Comparison of ENCODE assay signal across 8 cellular contexts in genomic region chr5:115840825-115841224, GRCh38. TPM values are rescaled to one million over a fixed set of nuclear protein-coding genes. Genes with fewer than 3 reads are reported as not detected.
DNase-seq lines count a peak whose midpoint lies in the region; ATAC-seq, FAIRE-seq and TF ChIP-seq lines count a peak whose summit lies in the region.

No MANE protein-coding gene starts in this region.

- TF ChIP-seq EP300 in A549 (IDR thresholded peaks at IDR 0.05) = no peak

- DNase-seq in A549 (ENCODE audit: low read depth in 1 of 2, low spot score in 1 of 2) (no peak), mammary epithelial cell (no peak), mucosa of descending colon (no peak), iPS-NIHi11 (ENCODE audit: low spot score) (no peak), NCI-H2227 treated with DMSO at 0.1 percent for 48 hours (lab: John Stamatoyannopoulos, UW) (no peak), NCI-H1105 (lab: John Stamatoyannopoulos, UW) (no peak)

- no peak for TF ChIP-seq RAD21 in A549 (conservative IDR thresholded peaks at IDR 0.05 in 1 of 2, IDR thresholded peaks at IDR 0.05 in 1 of 2)

- H3K79me2 ChIP-seq in mammary epithelial cell (ENCODE audit: insufficient read depth, low read length) = peaks cover 95% of the 10 kb centered on the region

- peak overlapping the region; percentile 91 for H3K9ac ChIP-seq in HUES48 (ENCODE audit: low read depth, low read length)
- H3K9ac ChIP-seq in mammary epithelial cell (ENCODE audit: insufficient read depth, low read length) = peak overlapping the region; percentile 90

- 6% methylated on average over 5 of the region's 5 CpGs for WGBS in A549 (ENCODE audit: missing lambda C conversion rate)
- 0% methylated on average over 2 of the region's 5 CpGs for WGBS in mammary epithelial cell (ENCODE audit: low coverage, missing lambda C conversion rate)

- TF ChIP-seq POLR2A in A549 (IDR thresholded peaks at IDR 0.05; ENCODE audit: low read length) = no peak

- H3K36me3 ChIP-seq in HUES48 (ENCODE audit: control insufficient read depth, insufficient read depth, low read length) = peaks cover 28% of the 10 kb centered on the region
- H3K36me3 ChIP-seq in mammary epithelial cell (ENCODE audit: insufficient read depth, low read length) = peaks cover 14% of the 10 kb centered on the region
- H3K36me3 ChIP-seq in mucosa of descending colon (ENCODE audit: low read depth) = peaks cover 12% of the 10 kb centered on the region

- TF ChIP-seq CTCF in A549 (IDR thresholded peaks at IDR 0.05) = no peak
- no peak for TF ChIP-seq CTCF in mammary epithelial cell (conservative IDR thresholded peaks at IDR 0.05 in 1 of 2, IDR thresholded peaks at IDR 0.05 in 1 of 2; ENCODE audit: extremely low read depth in 1 of 2, insufficient read depth in 1 of 2, low read depth in 1 of 2, low read length in 2 of 2)
- no peak for TF ChIP-seq CTCF in mucosa of descending colon (IDR thresholded peaks at IDR 0.05)

- no peaks in the 10 kb centered on the region for H4K20me1 ChIP-seq in mammary epithelial cell (ENCODE audit: insufficient read depth, low read length)

- H3K4me2 ChIP-seq in A549 (peak overlapping the region; percentile 93), mammary epithelial cell (ENCODE audit: insufficient read depth, low read depth, low read length) (peak overlapping the region; percentile 81)

- no peak for FAIRE-seq in A549 (lab: Jason Lieb, UNC)

- dilution Hi-C loops in mammary epithelial cell (cut with HindIII; ENCODE audit: low sequenced_read_pairs) = no loop called here

- H3K4me3 ChIP-seq in A549 (peak overlapping the region; percentile 90), HUES48 (ENCODE audit: low read depth, low read length) (peak overlapping the region; percentile 92), mammary epithelial cell (replicated peaks in 1 of 3; ENCODE audit: insufficient read depth in 1 of 3, low read depth in 2 of 3, low read length in 3 of 3) (peak overlapping the region; percentile 81 to 98 (median 88)), mucosa of descending colon (peak overlapping the region; percentile 94)

- H3K4me1 ChIP-seq in A549 = peaks cover 30% of the 10 kb centered on the region; the same call in 2 of the 3 replicates
- H3K4me1 ChIP-seq in HUES48 (ENCODE audit: control insufficient read depth, insufficient read depth, low read length) = peaks cover 4% of the 10 kb centered on the region; the same call in 1 of the 2 replicates
- H3K4me1 ChIP-seq in mammary epithelial cell (ENCODE audit: insufficient read depth, low read length) = peaks cover 13% of the 10 kb centered on the region
- H3K4me1 ChIP-seq in mucosa of descending colon (ENCODE audit: low read depth) = peaks cover 32% of the 10 kb centered on the region

- in situ Hi-C loops in mammary epithelial cell (cut with MboI; ENCODE audit: low sequenced_read_pairs in 2 of 2) = loop anchor here (10.0 to 25.0 kb wide), 2 partner anchors 216 to 554 kb away; partner anchors contain the start of genes CCDC112 (in 1 of the 2) and TMED7 (in 1 of the 2)

- no TSS peak for BruUV-seq in mammary epithelial cell (replicated peaks; lab: Mats Ljungman, UMichigan)

- CTCF ChIA-PET in A549 (lab: Yijun Ruan, JAX) = interaction anchor here (1.0 to 1.6 kb wide), 4 partner anchors 9 to 241 kb away, joined by 3 to 7 read pairs (median 3); no protein-coding TSS in a partner anchor
- CTCF ChIA-PET in mammary epithelial cell (lab: Charles Lee; ENCODE audit: low non-redundant PET) = no interaction called here

- intact Hi-C loops in mammary epithelial cell (cut with micrococcal nuclease) = loop anchor here (1.0 to 10.0 kb wide), 2 partner anchors 227 to 746 kb away; no protein-coding TSS in a partner anchor
- intact Hi-C loops in mucosa of descending colon (cut with DNase I, micrococcal nuclease) = loop anchor here in 1 of 2 donors (5.0 kb wide), 2 partner anchors 214 to 299 kb away; partner anchors contain the start of genes FEM1C and TMED7

- H3K27me3 ChIP-seq in HUES48 (ENCODE audit: control insufficient read depth, insufficient read depth, low read length) (peaks cover 11% of the 10 kb centered on the region), mammary epithelial cell (ENCODE audit: insufficient read depth, low read length) (no peaks in the 10 kb centered on the region)

- POLR2A ChIA-PET in A549 (lab: Yijun Ruan, JAX) = interaction anchor here (1.0 to 1.1 kb wide), 2 partner anchors 60 to 206 kb away, joined by 3 to 4 read pairs; no protein-coding TSS in a partner anchor

- H3K9me3 ChIP-seq in A549 = no peaks in the 10 kb centered on the region
- H3K9me3 ChIP-seq in HUES48 (ENCODE audit: control insufficient read depth, insufficient read depth, low read length) = no peaks in the 10 kb centered on the region
- H3K9me3 ChIP-seq in mammary epithelial cell (replicated peaks; ENCODE audit: insufficient read depth, low read length) = no peaks in the 10 kb centered on the region
- no peaks in the 10 kb centered on the region for H3K9me3 ChIP-seq in mucosa of descending colon

- H3K27ac ChIP-seq in A549 (peak overlapping the region; percentile 94 to 95), HUES48 (ENCODE audit: low read depth, low read length) (peak overlapping the region; percentile 89), mammary epithelial cell (ENCODE audit: insufficient read depth, low read depth, low read length) (peak overlapping the region; percentile 91)

- ATAC-seq in A549 (no peak), mucosa of descending colon (no peak), HG02870 (IDR thresholded peaks at IDR 0.05; ENCODE audit: unreplicated experiment) (no peak)

- peak overlapping the region; percentile 97 for H2AFZ ChIP-seq in mammary epithelial cell (ENCODE audit: low read depth, low read length)

TF ChIP-seq in A549, 52 proteins besides CTCF, POLR2A, EP300 and RAD21 (continues in another document):
- TF ChIP-seq NFE2L2 (conservative IDR thresholded peaks at IDR 0.05; ENCODE audit: low read length) = no peak
- TF ChIP-seq CHD4 (IDR thresholded peaks at IDR 0.05; ENCODE audit: borderline replicate concordance) = no peak
- TF ChIP-seq, protein P1, sequence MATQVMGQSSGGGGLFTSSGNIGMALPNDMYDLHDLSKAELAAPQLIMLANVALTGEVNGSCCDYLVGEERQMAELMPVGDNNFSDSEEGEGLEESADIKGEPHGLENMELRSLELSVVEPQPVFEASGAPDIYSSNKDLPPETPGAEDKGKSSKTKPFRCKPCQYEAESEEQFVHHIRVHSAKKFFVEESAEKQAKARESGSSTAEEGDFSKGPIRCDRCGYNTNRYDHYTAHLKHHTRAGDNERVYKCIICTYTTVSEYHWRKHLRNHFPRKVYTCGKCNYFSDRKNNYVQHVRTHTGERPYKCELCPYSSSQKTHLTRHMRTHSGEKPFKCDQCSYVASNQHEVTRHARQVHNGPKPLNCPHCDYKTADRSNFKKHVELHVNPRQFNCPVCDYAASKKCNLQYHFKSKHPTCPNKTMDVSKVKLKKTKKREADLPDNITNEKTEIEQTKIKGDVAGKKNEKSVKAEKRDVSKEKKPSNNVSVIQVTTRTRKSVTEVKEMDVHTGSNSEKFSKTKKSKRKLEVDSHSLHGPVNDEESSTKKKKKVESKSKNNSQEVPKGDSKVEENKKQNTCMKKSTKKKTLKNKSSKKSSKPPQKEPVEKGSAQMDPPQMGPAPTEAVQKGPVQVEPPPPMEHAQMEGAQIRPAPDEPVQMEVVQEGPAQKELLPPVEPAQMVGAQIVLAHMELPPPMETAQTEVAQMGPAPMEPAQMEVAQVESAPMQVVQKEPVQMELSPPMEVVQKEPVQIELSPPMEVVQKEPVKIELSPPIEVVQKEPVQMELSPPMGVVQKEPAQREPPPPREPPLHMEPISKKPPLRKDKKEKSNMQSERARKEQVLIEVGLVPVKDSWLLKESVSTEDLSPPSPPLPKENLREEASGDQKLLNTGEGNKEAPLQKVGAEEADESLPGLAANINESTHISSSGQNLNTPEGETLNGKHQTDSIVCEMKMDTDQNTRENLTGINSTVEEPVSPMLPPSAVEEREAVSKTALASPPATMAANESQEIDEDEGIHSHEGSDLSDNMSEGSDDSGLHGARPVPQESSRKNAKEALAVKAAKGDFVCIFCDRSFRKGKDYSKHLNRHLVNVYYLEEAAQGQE (IDR thresholded peaks at IDR 0.05) = no peak
- no peak for TF ChIP-seq FOXS1 (CRISPR knock-in tag; IDR thresholded peaks at IDR 0.05)
- TF ChIP-seq RFX5 (IDR thresholded peaks at IDR 0.05) = no peak
- no peak for TF ChIP-seq HES2 (IDR thresholded peaks at IDR 0.05)
- no peak for TF ChIP-seq HOXA7 (CRISPR knock-in tag; IDR thresholded peaks at IDR 0.05)
- no peak for TF ChIP-seq CEBPB (IDR thresholded peaks at IDR 0.05)

RNA-seq across cellular contexts. Expression of gene ATG12, which starts 0.5 kb away (rescaled TPM):
- polyA plus RNA-seq in A549 (2011; rRNA removed) (111 and 126 TPM in 2 replicates), A549 (2017; fragmentation: RNase III; extraction: RNeasy Plus Mini Kit Qiagen cat#74134 plus additional on column Dnase treatment) (43.3 to 49.1 TPM (median 48.9 TPM) in 3 replicates), mammary epithelial cell (32.3 TPM)
- 27.6 and 27.8 TPM in 2 replicates for polyA plus RNA-seq in A549 (2012; cell fraction: cytosol; rRNA removed)
- 7.7 and 13.8 TPM in 2 replicates for polyA plus RNA-seq in A549 (2012; cell fraction: nucleus; rRNA removed)
- polyA minus RNA-seq in A549 (2011; rRNA and poly(A)+ RNA removed) = 23.1 and 25.6 TPM in 2 replicates
- total RNA-seq in mammary epithelial cell (10 to 100 TPM; 33.4 to 48.5 TPM), mucosa of descending colon (10 to 100 TPM; 31.9 to 39.2 (median 37.5) TPM)
- polyA minus RNA-seq in mammary epithelial cell = 24.7 TPM

RNA-seq across cellular contexts. Expression of gene AP3S1, which starts 0.9 kb away (rescaled TPM):
- polyA plus RNA-seq in A549 (2011; rRNA removed) (59.4 and 103 TPM in 2 replicates), A549 (2017; fragmentation: RNase III; extraction: RNeasy Plus Mini Kit Qiagen cat#74134 plus additional on column Dnase treatment) (75.7 to 82.3 TPM (median 75.7 TPM) in 3 replicates), mammary epithelial cell (55.3 TPM)
- 17.9 and 20.6 TPM in 2 replicates for polyA plus RNA-seq in A549 (2012; cell fraction: cytosol; rRNA removed)
- polyA plus RNA-seq in A549 (2012; cell fraction: nucleus; rRNA removed) = 4.4 and 6.7 TPM in 2 replicates
- polyA minus RNA-seq in A549 (2011; rRNA and poly(A)+ RNA removed) = 7.3 and 9.6 TPM in 2 replicates
- total RNA-seq in mammary epithelial cell (100 to 1,000 TPM; 117 to 125 TPM), mucosa of descending colon (10 to 100 TPM; 75.5 to 94.8 (median 76.2) TPM)
- polyA minus RNA-seq in mammary epithelial cell = 19.2 TPM

RNA-seq across cellular contexts. Expression of gene CDO1, which starts 24.4 kb away (rescaled TPM):
- not detected in 2 replicates for polyA plus RNA-seq in A549 (2011; rRNA removed)
- polyA plus RNA-seq in A549 (2012; cell fraction: cytosol; rRNA removed) = not detected in 2 replicates
- 0.04 TPM in 1 of 2 replicates, not detected in the other for polyA plus RNA-seq in A549 (2012; cell fraction: nucleus; rRNA removed)
- not detected in 3 replicates for polyA plus RNA-seq in A549 (2017; fragmentation: RNase III; extraction: RNeasy Plus Mini Kit Qiagen cat#74134 plus additional on column Dnase treatment)
- not detected in 2 replicates for polyA minus RNA-seq in A549 (2011; rRNA and poly(A)+ RNA removed)
- total RNA-seq in mammary epithelial cell = 1 to 10 TPM in 1 of 2 donors, not detected in 1; 1.8 TPM
- polyA plus RNA-seq in mammary epithelial cell = not detected
- polyA minus RNA-seq in mammary epithelial cell = not detected
- 1 to 10 TPM in 2 of 3 donors, not detected in 1; 2.0 to 3.0 TPM for total RNA-seq in mucosa of descending colon
